Comparison of ENCODE assay signal across 17 cellular contexts in the genomic region with DNA sequence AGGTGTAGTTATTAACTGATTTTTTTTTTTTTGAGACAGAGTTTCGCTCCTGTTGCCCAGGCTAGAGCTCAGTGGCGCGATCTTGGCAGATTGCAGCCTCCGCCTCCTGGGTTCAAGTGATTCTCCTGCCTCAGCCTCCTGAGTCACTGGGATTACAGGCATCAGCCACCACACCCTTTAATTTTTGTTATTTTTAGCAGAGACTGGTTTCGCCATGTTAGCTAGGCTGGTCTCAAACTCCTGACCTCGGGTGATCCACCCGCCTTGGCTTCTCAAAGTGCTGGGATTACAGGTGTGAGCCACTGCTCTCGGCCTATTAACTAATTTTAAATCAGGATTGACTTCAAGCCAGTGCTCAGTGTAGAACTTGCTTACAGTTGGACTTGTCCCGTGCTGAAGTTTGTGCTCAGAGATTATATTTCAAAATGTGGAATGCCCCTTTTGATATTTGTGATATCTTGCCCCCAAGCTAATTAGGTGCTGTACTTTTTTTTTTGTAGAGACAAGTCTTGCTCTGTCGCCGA. TPM values are rescaled to one million over a fixed set of nuclear protein-coding genes. Genes with fewer than 3 reads are reported as not detected.
A peak's percentile ranks its signal among the peaks of the same experiment; 100 is the strongest.
DNase-seq lines count a peak whose midpoint lies in the region; ATAC-seq and TF ChIP-seq lines count a peak whose summit lies in the region.
"Had no signal": no experiment of that assay in that cellular context is flagged by ENCODE, and none has a peak within 500 bp of the region (broad histone marks: within the 10 kb centered on the region; RNA-seq: fewer than 3 reads in every experiment).

No MANE protein-coding gene starts in this region.

- H3K9me2 ChIP-seq in SU-DHL-6 (replicated peaks; ENCODE audit: insufficient read depth, low read length), result no peaks in the 10 kb centered on the region

- H3K4me1 Mint-ChIP-seq in H9, result peaks cover 45 to 64% of the 10 kb centered on the region in 2 experiments
- H3K4me1 Mint-ChIP-seq in activated naive CD4-positive, alpha-beta T cell treated with anti-CD3 and anti-CD28 coated beads for 36 hours (ENCODE audit: low read depth), result peaks cover 37% of the 10 kb centered on the region

- no peaks in the 10 kb centered on the region for H3K27me3 Mint-ChIP-seq in H9 (ENCODE audit: low read depth)
- H3K27me3 Mint-ChIP-seq in activated naive CD4-positive, alpha-beta T cell treated with anti-CD3 and anti-CD28 coated beads for 36 hours (ENCODE audit: low read depth), result no peaks in the 10 kb centered on the region

- H3K4me1 ChIP-seq in H9 (ENCODE audit: insufficient read depth, low read length) (peaks cover 2% of the 10 kb centered on the region; the same call in 1 of the 2 replicates), iPS-15b (ENCODE audit: control insufficient read depth, insufficient read depth, low read length) (no peaks in the 10 kb centered on the region), gastrocnemius medialis (peaks cover 46 to 62% of the 10 kb centered on the region in 2 donors), mucosa of descending colon (ENCODE audit: low read depth) (peaks cover 7% of the 10 kb centered on the region)

- H2AK5ac ChIP-seq in H9 (ENCODE audit: insufficient read length, low read length), result no peak overlapping the region

- no peak for DNase-seq in H9
- DNase-seq in gastrocnemius medialis, result no peak
- no peak for DNase-seq in activated naive CD4-positive, alpha-beta T cell treated with anti-CD3 and anti-CD28 coated beads for 36 hours
- DNase-seq in activated T-cell treated with anti-CD3 and anti-CD28 coated beads, Interleukin-2, amount 50 U/mL, for 48 hours, result no peak
- no peak for DNase-seq in mucosa of descending colon
- DNase-seq: activated gamma-delta T cell, cerebellar nuclear complex, foreskin melanocyte, NCI-H2081, NCI-H510A treated with DMSO at 0.1 percent for 48 hours, nephron progenitor cell, retina, SIG-M5, T-helper 2 cell had no signal

- no peaks in the 10 kb centered on the region for H3K79me1 ChIP-seq in H9 (ENCODE audit: insufficient read depth, low read depth, low read length, poor library complexity, severe bottlenecking)

- no peaks in the 10 kb centered on the region for H4K20me1 ChIP-seq in H9 (ENCODE audit: control insufficient read depth, insufficient read depth, insufficient read length)
- no peaks in the 10 kb centered on the region; the same call in 1 of the 2 replicates for H4K20me1 ChIP-seq in SU-DHL-6 (ENCODE audit: low read depth, low read length)

- H3K4ac ChIP-seq in H9 (ENCODE audit: low read depth, low read length), result no peak overlapping the region

- H3K4me2 ChIP-seq in H9 (ENCODE audit: insufficient read depth, insufficient read length, low read length) (peak overlapping the region; percentile 8), SU-DHL-6 (ENCODE audit: low read depth, low read length, poor library complexity, severe bottlenecking) (peak overlapping the region; percentile 56)

- CTCF ChIA-PET in activated naive CD4-positive, alpha-beta T cell treated with anti-CD3 and anti-CD28 coated beads for 36 hours (lab: Charles Lee), result interaction anchor here (0.6 to 0.7 kb wide), 3 partner anchors 199 to 409 kb away, joined by 3 to 9 read pairs (median 6); no protein-coding TSS in a partner anchor

- intact Hi-C loops in gastrocnemius medialis (cut with DNase I; ENCODE audit: low total_unique reads), result no loop called here
- intact Hi-C loops in activated naive CD4-positive, alpha-beta T cell treated with anti-CD3 and anti-CD28 coated beads for 36 hours (cut with micrococcal nuclease), result no loop called here
- intact Hi-C loops in mucosa of descending colon (cut with DNase I, micrococcal nuclease), result no loop called here

- no peak for TF ChIP-seq POLR2A in gastrocnemius medialis (IDR thresholded peaks at IDR 0.05)

- peaks cover 60 to 83% (median 61%) of the 10 kb centered on the region in 3 experiments for H3K36me3 Mint-ChIP-seq in H9 (ENCODE audit: insufficient read depth in 1 of 3, low read depth in 3 of 3)
- peaks cover 36% of the 10 kb centered on the region for H3K36me3 Mint-ChIP-seq in activated naive CD4-positive, alpha-beta T cell treated with anti-CD3 and anti-CD28 coated beads for 36 hours (ENCODE audit: low read depth)

- no peaks in the 10 kb centered on the region; a peak in 1 of 5 replicates for H3K9me3 Mint-ChIP-seq in H9
- peaks cover 11% of the 10 kb centered on the region for H3K9me3 Mint-ChIP-seq in activated naive CD4-positive, alpha-beta T cell treated with anti-CD3 and anti-CD28 coated beads for 36 hours

- TF ChIP-seq CTCF in H9 (conservative IDR thresholded peaks at IDR 0.05) (no peak), SU-DHL-6 (IDR thresholded peaks at IDR 0.05; ENCODE audit: insufficient read depth, low read length, poor library complexity, severe bottlenecking) (no peak), gastrocnemius medialis (IDR thresholded peaks at IDR 0.05 in 4 of 5, conservative IDR thresholded peaks at IDR 0.05 in 1 of 5) (no peak), mucosa of descending colon (IDR thresholded peaks at IDR 0.05) (no peak)

- ATAC-seq in gastrocnemius medialis (peak; percentile 49 to 69), mucosa of descending colon (no peak)
- ATAC-seq: activated CD4-positive, CD25-positive, alpha-beta regulatory T cell treated with anti-CD3 and anti-CD28 coated beads, Interleukin-2, amount 50 U/mL, for 24 hours had no signal

- H3K4me3 ChIP-seq in SU-DHL-6 (ENCODE audit: insufficient read depth, low read length, poor library complexity, severe bottlenecking) (no peak overlapping the region), iPS-15b (ENCODE audit: low read depth, low read length) (peak overlapping the region; percentile 88), gastrocnemius medialis (no peak overlapping the region), mucosa of descending colon (no peak overlapping the region)

- no peak overlapping the region for H4K5ac ChIP-seq in H9 (ENCODE audit: insufficient read length, low read depth, low read length)

- no peak overlapping the region for H3K56ac ChIP-seq in H9 (ENCODE audit: insufficient read length, low read depth, low read length)

- H3T11ph ChIP-seq in H9 (ENCODE audit: low read length), result no peak overlapping the region

- H3K23me2 ChIP-seq in H9 (ENCODE audit: insufficient read length, low read depth, low read length, poor library complexity, severe bottlenecking), result no peaks in the 10 kb centered on the region

- no peak overlapping the region for H4K8ac ChIP-seq in H9 (replicated peaks; ENCODE audit: insufficient read length, low read depth, low read length)

- H2BK120ac ChIP-seq in H9 (ENCODE audit: low read depth, low read length, poor library complexity, severe bottlenecking), result no peak overlapping the region

- no peak overlapping the region for H3K18ac ChIP-seq in H9 (ENCODE audit: insufficient read length, low read depth, low read length)

- WGBS in H9 (ENCODE audit: extremely low coverage, insufficient read length, low lambda C conversion rate), result no CpG with 5 or more reads among the region's 11 CpGs

- H3K79me2 ChIP-seq in H9 (ENCODE audit: insufficient read depth, low read length) (peaks cover 79% of the 10 kb centered on the region), SU-DHL-6 (ENCODE audit: insufficient read depth, low read length) (peaks cover 100% of the 10 kb centered on the region)

- no peak overlapping the region for H2BK15ac ChIP-seq in H9 (ENCODE audit: low read depth, low read length)

- no peak overlapping the region for H3K14ac ChIP-seq in H9 (ENCODE audit: insufficient read depth, low read length)

- H3K27ac ChIP-seq in H9 (ENCODE audit: insufficient read length, low read depth, low read length) (no peak overlapping the region), SU-DHL-6 (ENCODE audit: low read depth, low read length) (0 out of 2 replicates have a peak overlapping the region, but pooled peaks have one; percentile 49), gastrocnemius medialis (peak overlapping the region; percentile 19 to 66 (median 52))

- H3K9ac ChIP-seq in H9 (ENCODE audit: extremely low read depth, insufficient read length, low read length) (no peak overlapping the region), SU-DHL-6 (ENCODE audit: low read length) (no peak overlapping the region), iPS-15b (ENCODE audit: low read depth, low read length) (no peak overlapping the region)

- H3K27ac Mint-ChIP-seq in H9, result peak overlapping the region; percentile 39 to 77 (median 52); a peak in 3 of 7 replicates
- H3K27ac Mint-ChIP-seq in activated naive CD4-positive, alpha-beta T cell treated with anti-CD3 and anti-CD28 coated beads for 36 hours, result no peak overlapping the region
- H3K27ac Mint-ChIP-seq: nephron progenitor cell had no signal

- H3K36me3 ChIP-seq in SU-DHL-6 (ENCODE audit: low read length) (peaks cover 18% of the 10 kb centered on the region; the same call in 1 of the 2 replicates), iPS-15b (ENCODE audit: control insufficient read depth, insufficient read depth, low read length) (peaks cover 5% of the 10 kb centered on the region), gastrocnemius medialis (peaks cover 0 to 4% of the 10 kb centered on the region in 2 donors), mucosa of descending colon (ENCODE audit: low read depth) (no peaks in the 10 kb centered on the region)

- H3K4me3 Mint-ChIP-seq in H9, result peak overlapping the region; percentile 56 to 77
- no peak overlapping the region for H3K4me3 Mint-ChIP-seq in activated naive CD4-positive, alpha-beta T cell treated with anti-CD3 and anti-CD28 coated beads for 36 hours

- peaks cover 41% of the 10 kb centered on the region for H3F3A ChIP-seq in SU-DHL-6 (ENCODE audit: insufficient read depth)

- no peak overlapping the region for H2BK12ac ChIP-seq in H9 (ENCODE audit: insufficient read length, low read depth, low read length)

- no peaks in the 10 kb centered on the region for H3K9me3 ChIP-seq in H9 (ENCODE audit: control insufficient read depth, low read depth, low read length)
- H3K9me3 ChIP-seq in SU-DHL-6 (ENCODE audit: insufficient read depth, low read length), result no peaks in the 10 kb centered on the region
- no peaks in the 10 kb centered on the region for H3K9me3 ChIP-seq in iPS-15b (ENCODE audit: control insufficient read depth, insufficient read depth, low read length)
- no peaks in the 10 kb centered on the region for H3K9me3 ChIP-seq in gastrocnemius medialis
- H3K9me3 ChIP-seq in mucosa of descending colon, result no peaks in the 10 kb centered on the region

- no peak overlapping the region for H3K23ac ChIP-seq in H9 (ENCODE audit: insufficient read length, low read depth, low read length)

- H2BK5ac ChIP-seq in H9 (ENCODE audit: insufficient read length, low read length), result no peak overlapping the region

- in situ Hi-C loops in gastrocnemius medialis (cut with MboI; ENCODE audit: low sequenced_read_pairs in 4 of 4), result loop anchor here in 1 of 4 donors (25.0 kb wide), 1 partner anchor 601 kb away; a partner anchor contains a TSS

- no peaks in the 10 kb centered on the region for H3K27me3 ChIP-seq in H9 (ENCODE audit: insufficient read depth, low read length)
- H3K27me3 ChIP-seq in SU-DHL-6 (ENCODE audit: low read length), result no peaks in the 10 kb centered on the region
- no peaks in the 10 kb centered on the region for H3K27me3 ChIP-seq in iPS-15b (ENCODE audit: control insufficient read depth, insufficient read depth, low read length)
- H3K27me3 ChIP-seq in gastrocnemius medialis, result no peaks in the 10 kb centered on the region

- H2AFZ ChIP-seq in H9 (ENCODE audit: low read length) (no peak overlapping the region), SU-DHL-6 (ENCODE audit: low read depth, low read length, severe bottlenecking) (no peak overlapping the region)

- H2BK20ac ChIP-seq in H9 (ENCODE audit: low read depth, low read length, poor library complexity, severe bottlenecking), result no peak overlapping the region

- no peak overlapping the region for H4K91ac ChIP-seq in H9 (ENCODE audit: insufficient read length, low read depth, low read length)

RNA-seq across cellular contexts. Expression of a gene that starts 6.0 kb away (rescaled TPM):
- total RNA-seq in H9 (2021), result 170 TPM in 2 replicates
- 10 to 100 TPM; 26.7 to 45.1 (median 29.4) TPM for total RNA-seq in gastrocnemius medialis
- 10 to 100 TPM; 16.3 to 17.5 TPM for total RNA-seq in activated naive CD4-positive, alpha-beta T cell treated with anti-CD3 and anti-CD28 coated beads for 36 hours
- total RNA-seq in mucosa of descending colon, result 10 to 100 TPM; 41.9 to 51.3 (median 49.5) TPM

RNA-seq across cellular contexts. Expression of a gene that starts 55.1 kb away (rescaled TPM):
- total RNA-seq in H9 (2021), result 1.7 and 2.4 TPM in 2 replicates
- total RNA-seq in gastrocnemius medialis, result 1 to 10 TPM in 2 of 4 donors, under 1 TPM in 2; 0.53 to 2.7 (median 1.4) TPM
- not detected for total RNA-seq in activated naive CD4-positive, alpha-beta T cell treated with anti-CD3 and anti-CD28 coated beads for 36 hours
- total RNA-seq in mucosa of descending colon, result 10 to 100 TPM in 1 of 3 donors, 1 to 10 TPM in 2; 2.8 to 15.9 (median 5.9) TPM
